7 cellular contexts compared by ENCODE assay signal in the genomic region with DNA sequence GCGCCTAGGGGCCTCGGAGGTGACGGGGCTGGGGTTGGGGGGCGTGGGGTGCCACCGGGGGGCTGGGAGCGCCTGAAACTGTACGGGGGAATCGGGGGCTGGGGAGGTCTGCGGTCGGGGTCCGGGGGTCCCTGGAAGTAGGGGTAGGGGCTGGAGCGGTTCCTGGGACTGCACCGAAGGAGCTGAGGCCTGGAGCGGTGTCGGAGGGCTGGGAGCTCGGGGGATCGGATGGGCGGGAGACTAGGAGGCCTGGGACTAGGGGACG. TPM values are rescaled to one million over a fixed set of nuclear protein-coding genes. Genes with fewer than 3 reads are reported as not detected.
DNase-seq lines count a peak whose midpoint lies in the region; ATAC-seq, FAIRE-seq and TF ChIP-seq lines count a peak whose summit lies in the region.

No MANE protein-coding gene starts in this region.

- TF ChIP-seq POLR2A in GM12892 (IDR thresholded peaks at IDR 0.05; ENCODE audit: low read depth, low read length), result no peak

- H3K27me3 Mint-ChIP-seq in activated CD8-positive, alpha-beta T cell treated with anti-CD3 and anti-CD28 coated beads for 36 hours, result no peaks in the 10 kb centered on the region
- no peaks in the 10 kb centered on the region for H3K27me3 Mint-ChIP-seq in stimulated activated memory B cell treated with anti-CD40 and anti-IgM and Interleukin-4, amounts not matched to agents 10 μg/mL and 1 μg/mL and 100 μg/mL, for 72 hours

- POLR2A ChIA-PET in activated CD8-positive, alpha-beta T cell treated with anti-CD3 and anti-CD28 coated beads for 36 hours (lab: Charles Lee), result no interaction called here

- no peaks in the 10 kb centered on the region for H3K9me3 Mint-ChIP-seq in activated CD8-positive, alpha-beta T cell treated with anti-CD3 and anti-CD28 coated beads for 36 hours
- no peaks in the 10 kb centered on the region for H3K9me3 Mint-ChIP-seq in stimulated activated memory B cell treated with anti-CD40 and anti-IgM and Interleukin-4, amounts not matched to agents 10 μg/mL and 1 μg/mL and 100 μg/mL, for 72 hours

- H3K4me3 Mint-ChIP-seq in activated CD8-positive, alpha-beta T cell treated with anti-CD3 and anti-CD28 coated beads for 36 hours, result peak overlapping the region; percentile 96
- peak overlapping the region; percentile 87 for H3K4me3 Mint-ChIP-seq in stimulated activated memory B cell treated with anti-CD40 and anti-IgM and Interleukin-4, amounts not matched to agents 10 μg/mL and 1 μg/mL and 100 μg/mL, for 72 hours

- H3K4me3 ChIP-seq in iPS-11a (ENCODE audit: low read depth, low read length), result peak overlapping the region; percentile 91

- CTCF ChIA-PET in activated CD8-positive, alpha-beta T cell treated with anti-CD3 and anti-CD28 coated beads for 36 hours (lab: Charles Lee), result no interaction called here

- peak overlapping the region; percentile 93 for H3K27ac Mint-ChIP-seq in activated CD8-positive, alpha-beta T cell treated with anti-CD3 and anti-CD28 coated beads for 36 hours
- peak overlapping the region; percentile 83 for H3K27ac Mint-ChIP-seq in stimulated activated memory B cell treated with anti-CD40 and anti-IgM and Interleukin-4, amounts not matched to agents 10 μg/mL and 1 μg/mL and 100 μg/mL, for 72 hours

- H3K4me1 Mint-ChIP-seq in activated CD8-positive, alpha-beta T cell treated with anti-CD3 and anti-CD28 coated beads for 36 hours (ENCODE audit: low read depth), result peaks cover 35% of the 10 kb centered on the region
- H3K4me1 Mint-ChIP-seq in stimulated activated memory B cell treated with anti-CD40 and anti-IgM and Interleukin-4, amounts not matched to agents 10 μg/mL and 1 μg/mL and 100 μg/mL, for 72 hours, result peaks cover 41% of the 10 kb centered on the region

- DNase-seq in activated CD8-positive, alpha-beta T cell treated with anti-CD3 and anti-CD28 coated beads for 36 hours, result no peak
- DNase-seq in AG20443 (ENCODE audit: low spot score) (no peak), GM12892 (ENCODE audit: insufficient read length) (no peak)

- TF ChIP-seq CTCF in activated CD8-positive, alpha-beta T cell treated with anti-CD3 and anti-CD28 coated beads for 36 hours (IDR thresholded peaks at IDR 0.05), result no peak

- H3K36me3 Mint-ChIP-seq in activated CD8-positive, alpha-beta T cell treated with anti-CD3 and anti-CD28 coated beads for 36 hours (ENCODE audit: low read depth), result peaks cover 37% of the 10 kb centered on the region
- H3K36me3 Mint-ChIP-seq in stimulated activated memory B cell treated with anti-CD40 and anti-IgM and Interleukin-4, amounts not matched to agents 10 μg/mL and 1 μg/mL and 100 μg/mL, for 72 hours, result peaks cover 34% of the 10 kb centered on the region

- intact Hi-C loops in activated CD8-positive, alpha-beta T cell treated with anti-CD3 and anti-CD28 coated beads for 36 hours (cut with micrococcal nuclease), result no loop called here

- no peak for FAIRE-seq in GM12892 (lab: Jason Lieb, UNC)

- peak; percentile 4 for ATAC-seq in HG03135 (IDR thresholded peaks at IDR 0.05; ENCODE audit: unreplicated experiment)
- no peak for ATAC-seq in activated CD8-positive, alpha-beta T cell treated with anti-CD3 and anti-CD28 coated beads for 36 hours
- ATAC-seq in stimulated activated memory B cell treated with anti-CD40 and anti-IgM and Interleukin-4, amounts not matched to agents 10 μg/mL and 1 μg/mL and 100 μg/mL, for 72 hours, result no peak
- no peak for ATAC-seq in GM19328 (IDR thresholded peaks at IDR 0.05; ENCODE audit: unreplicated experiment)

RNA-seq across cellular contexts. Expression of gene AKAP17A, which starts 0.4 kb away (rescaled TPM):
- total RNA-seq in activated CD8-positive, alpha-beta T cell treated with anti-CD3 and anti-CD28 coated beads for 36 hours, result 10 to 100 TPM; 82.8 to 85.5 TPM
- polyA plus RNA-seq in GM12892 (2012; ENCODE audit: missing spikeins), result 29.9 TPM

RNA-seq across cellular contexts. Expression of gene ASMT, which starts 23.1 kb away (rescaled TPM):
- total RNA-seq in activated CD8-positive, alpha-beta T cell treated with anti-CD3 and anti-CD28 coated beads for 36 hours, result under 1 TPM in 1 of 2 experiments, not detected in 1; 0.41 TPM
- polyA plus RNA-seq in GM12892 (2012; ENCODE audit: missing spikeins), result 8.6 TPM

RNA-seq across cellular contexts. Expression of gene P2RY8, which starts 54.8 kb away (rescaled TPM):
- 10 to 100 TPM; 27.5 to 28.3 TPM for total RNA-seq in activated CD8-positive, alpha-beta T cell treated with anti-CD3 and anti-CD28 coated beads for 36 hours
- polyA plus RNA-seq in GM12892 (2012; ENCODE audit: missing spikeins), result 31.4 TPM
